24 cellular contexts compared by ENCODE assay signal in the genomic region with DNA sequence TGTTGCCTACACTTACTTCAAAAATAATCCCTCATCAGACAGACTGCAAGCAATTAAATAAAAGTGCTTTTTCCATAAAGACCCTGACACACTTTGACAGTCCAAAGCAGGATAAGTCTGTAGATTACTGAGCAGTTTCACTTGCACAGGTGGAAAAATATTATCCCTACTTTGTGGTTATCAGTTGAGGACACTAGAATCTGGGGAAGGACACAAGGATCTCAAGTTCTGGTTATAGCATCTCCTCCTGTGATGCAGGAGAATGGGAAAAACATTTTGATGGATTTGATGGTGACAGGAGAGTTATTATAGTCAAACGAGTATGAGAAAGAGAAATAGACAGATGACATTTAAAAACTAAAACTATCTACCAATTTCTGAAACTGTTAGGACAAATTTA.
"Had no signal": no experiment of that assay in that cellular context is flagged by ENCODE, and none has a peak within 500 bp of the region (broad histone marks: within the 10 kb centered on the region; RNA-seq: fewer than 3 reads in every experiment).

No MANE protein-coding gene starts in this region.

- H3K4me1 Mint-ChIP-seq: naive thymus-derived CD4-positive, alpha-beta T cell had no signal

- H3K27me3 Mint-ChIP-seq: naive thymus-derived CD4-positive, alpha-beta T cell; natural killer cell treated with Interleukin-12 subunit alpha and Interleukin-12 subunit beta and Interleukin-15 and Interleukin-18, amount 100 ng/mL, for 72 hours; stimulated activated naive B cell treated with anti-CD40 and anti-IgM and Interleukin-4, amounts not matched to agents 10 μg/mL and 1 μg/mL and 100 μg/mL, for 72 hours; stimulated activated naive CD8-positive, alpha-beta T cell treated with anti-CD3 and anti-CD28 coated beads, Interleukin-15, Interleukin-2, amounts not matched to agents 100 ng/mL and 50 ng/mL, for 24 hours; type B pancreatic cell had no signal

- H3K4me3 Mint-ChIP-seq: mesothelial cell of epicardium; naive thymus-derived CD4-positive, alpha-beta T cell; natural killer cell treated with Interleukin-12 subunit alpha and Interleukin-12 subunit beta and Interleukin-15 and Interleukin-18, amount 100 ng/mL, for 72 hours; neural crest cell; stimulated activated naive B cell treated with anti-CD40 and anti-IgM and Interleukin-4, amounts not matched to agents 10 μg/mL and 1 μg/mL and 100 μg/mL, for 72 hours; stimulated activated naive CD8-positive, alpha-beta T cell treated with anti-CD3 and anti-CD28 coated beads, Interleukin-15, Interleukin-2, amounts not matched to agents 100 ng/mL and 50 ng/mL, for 24 hours; type B pancreatic cell had no signal

- H3K27me3 ChIP-seq: hepatocyte, pancreas, tibial nerve, uterus had no signal

- H3K9me3 ChIP-seq: pancreas, prostate gland, tibial nerve, uterus had no signal

- H3K79me2 ChIP-seq: hepatocyte had no signal

- ATAC-seq: naive thymus-derived CD4-positive, alpha-beta T cell; natural killer cell treated with Interleukin-12 subunit alpha and Interleukin-12 subunit beta and Interleukin-15 and Interleukin-18, amount 100 ng/mL, for 72 hours; pancreas; right cardiac atrium; sciatic nerve had no signal

- H3K36me3 ChIP-seq: left ventricle myocardium inferior, pancreas, prostate gland, tibial nerve, uterus had no signal

- DNase-seq: islet precursor cell; left ventricle myocardium inferior; mesendoderm; naive thymus-derived CD4-positive, alpha-beta T cell; nucleus accumbens; pancreas; posterior cingulate gyrus; right cardiac atrium; stimulated activated CD4-positive, alpha-beta T cell treated with anti-CD3 and anti-CD28 coated beads, Interleukin-2, amount 100 ng/mL, for 24 hours; stimulated activated CD4-positive, alpha-beta T cell treated with anti-CD3 and anti-CD28 coated beads, Interleukin-4, amount 100 ng/mL, for 1 hour; stimulated activated naive B cell treated with anti-CD40 and anti-IgM and Interleukin-4, amounts not matched to agents 10 μg/mL and 1 μg/mL and 100 μg/mL, for 72 hours; substantia nigra; uterus had no signal

- H3K27ac ChIP-seq: hepatocyte, left ventricle myocardium inferior, pancreas, prostate gland, tibial nerve, uterus had no signal

- H3K27ac Mint-ChIP-seq: mesothelial cell of epicardium; naive thymus-derived CD4-positive, alpha-beta T cell; natural killer cell treated with Interleukin-12 subunit alpha and Interleukin-12 subunit beta and Interleukin-15 and Interleukin-18, amount 100 ng/mL, for 72 hours; stimulated activated naive B cell treated with anti-CD40 and anti-IgM and Interleukin-4, amounts not matched to agents 10 μg/mL and 1 μg/mL and 100 μg/mL, for 72 hours; stimulated activated naive CD8-positive, alpha-beta T cell treated with anti-CD3 and anti-CD28 coated beads, Interleukin-15, Interleukin-2, amounts not matched to agents 100 ng/mL and 50 ng/mL, for 24 hours; type B pancreatic cell had no signal

- H3K36me3 Mint-ChIP-seq: naive thymus-derived CD4-positive, alpha-beta T cell; natural killer cell treated with Interleukin-12 subunit alpha and Interleukin-12 subunit beta and Interleukin-15 and Interleukin-18, amount 100 ng/mL, for 72 hours; stimulated activated naive B cell treated with anti-CD40 and anti-IgM and Interleukin-4, amounts not matched to agents 10 μg/mL and 1 μg/mL and 100 μg/mL, for 72 hours; type B pancreatic cell had no signal

- H3K9me3 Mint-ChIP-seq: natural killer cell treated with Interleukin-12 subunit alpha and Interleukin-12 subunit beta and Interleukin-15 and Interleukin-18, amount 100 ng/mL, for 72 hours; type B pancreatic cell had no signal

- H3K4me3 ChIP-seq: hepatocyte, lung, pancreas, prostate gland, smooth muscle cell, uterus had no signal
